In genomic region chr5:59759600-59760357, GRCh38 we compare ENCODE assay signal across 12 cellular contexts.
DNase-seq lines count a peak whose midpoint lies in the region; ATAC-seq, FAIRE-seq and TF ChIP-seq lines count a peak whose summit lies in the region.
"Had no signal": no experiment of that assay in that cellular context is flagged by ENCODE, and none has a peak within 500 bp of the region (broad histone marks: within the 10 kb centered on the region; RNA-seq: fewer than 3 reads in every experiment).

No MANE protein-coding gene starts in this region.

- intact Hi-C loops in thyroid gland (cut with DNase I) (no loop called here), ovary (cut with DNase I) (no loop called here)

- H3K27me3 ChIP-seq in Loucy (ENCODE audit: insufficient read depth, low read length, poor library complexity, severe bottlenecking) (no peaks in the 10 kb centered on the region), bronchial epithelial cell (ENCODE audit: control insufficient read depth, insufficient read depth, low read length) (no peaks in the 10 kb centered on the region), thyroid gland (no peaks in the 10 kb centered on the region), ovary (no peaks in the 10 kb centered on the region)
- H3K27me3 ChIP-seq: BE2C had no signal

- TF ChIP-seq EP300 in ovary (IDR thresholded peaks at IDR 0.05), result no peak

- peak; percentile 49 for DNase-seq in ACHN
- DNase-seq in bronchial epithelial cell (ENCODE audit: low read depth), result peak; percentile 90
- DNase-seq in left kidney (ENCODE audit: low read depth, low spot score), result peak; percentile 31
- DNase-seq in thyroid gland, result no peak
- DNase-seq in ovary, result no peak
- DNase-seq in OCI-M2 (lab: John Stamatoyannopoulos, UW; ENCODE audit: unreplicated experiment), result no peak
- DNase-seq: activated naive CD4-positive, alpha-beta T cell treated with anti-CD3 and anti-CD28 coated beads, Interleukin-2, amount 50 U/mL, for 16 hours; BE2C; head of caudate nucleus; retina had no signal

- H3K4me3 ChIP-seq in Loucy (ENCODE audit: low read length, poor library complexity, severe bottlenecking), result no peak overlapping the region
- no peak overlapping the region for H3K4me3 ChIP-seq in bronchial epithelial cell (ENCODE audit: low read depth, low read length)
- H3K4me3 ChIP-seq in thyroid gland (replicated peaks in 1 of 3), result no peak overlapping the region
- no peak overlapping the region for H3K4me3 ChIP-seq in ovary

- H2AFZ ChIP-seq in Loucy (ENCODE audit: low read length), result 0 out of 2 replicates have a peak overlapping the region, but pooled peaks have one; percentile 29

- H3F3A ChIP-seq in Loucy (ENCODE audit: low read depth), result no peaks in the 10 kb centered on the region

- FAIRE-seq in bronchial epithelial cell (lab: Jason Lieb, UNC), result no peak

- no peak overlapping the region for H3K27ac ChIP-seq in thyroid gland
- H3K27ac ChIP-seq in ovary, result no peak overlapping the region

- H3K4me2 ChIP-seq in Loucy (ENCODE audit: low read depth, low read length, poor library complexity, severe bottlenecking), result no peak overlapping the region

- no peaks in the 10 kb centered on the region for H3K36me3 ChIP-seq in Loucy (ENCODE audit: insufficient read depth, low read length)
- H3K36me3 ChIP-seq in bronchial epithelial cell (ENCODE audit: control insufficient read depth, insufficient read depth, low read length), result no peaks in the 10 kb centered on the region
- no peaks in the 10 kb centered on the region for H3K36me3 ChIP-seq in thyroid gland
- no peaks in the 10 kb centered on the region for H3K36me3 ChIP-seq in ovary
- H3K36me3 ChIP-seq: BE2C had no signal

- WGBS in thyroid gland, 2 donors, result 82 to 87% methylated on average over 4 of the region's 4 CpGs
- WGBS in ovary, 3 donors, result 67 to 69% (median 69%) methylated on average over 4 of the region's 4 CpGs

- H4K20me1 ChIP-seq in Loucy (ENCODE audit: insufficient read depth, low read length, poor library complexity, severe bottlenecking), result no peaks in the 10 kb centered on the region

- in situ Hi-C loops in ACHN (cut with HindIII; ENCODE audit: low pct_ligation_motif_present, low pct_unique_long_range_greater_than_20kb, low sequenced_read_pairs), result no loop called here

- H3K9me3 ChIP-seq in Loucy (ENCODE audit: insufficient read depth, low read depth, low read length) (no peaks in the 10 kb centered on the region), thyroid gland (no peaks in the 10 kb centered on the region), ovary (no peaks in the 10 kb centered on the region)
- H3K9me3 ChIP-seq: BE2C had no signal

- H3K9me2 ChIP-seq in Loucy (replicated peaks; ENCODE audit: low read depth, low read length), result no peaks in the 10 kb centered on the region

- no peak for ATAC-seq in HG02938 (IDR thresholded peaks at IDR 0.05; ENCODE audit: unreplicated experiment)

- H3K79me2 ChIP-seq in Loucy (ENCODE audit: insufficient read depth, low read length), result no peaks in the 10 kb centered on the region

- H3K9ac ChIP-seq in Loucy (ENCODE audit: low read depth, low read length, poor library complexity, severe bottlenecking), result no peak overlapping the region

- TF ChIP-seq CTCF in Loucy (conservative IDR thresholded peaks at IDR 0.05; ENCODE audit: low read length) (no peak), bronchial epithelial cell (IDR thresholded peaks at IDR 0.05; ENCODE audit: insufficient read depth, low read length, severe bottlenecking) (no peak), thyroid gland (IDR thresholded peaks at IDR 0.05) (no peak), ovary (IDR thresholded peaks at IDR 0.05) (no peak)

- TF ChIP-seq POLR2A in thyroid gland (IDR thresholded peaks at IDR 0.05) (no peak), ovary (IDR thresholded peaks at IDR 0.05) (no peak)

- H3K4me1 ChIP-seq in Loucy (ENCODE audit: insufficient read depth, low read length, poor library complexity, severe bottlenecking) (peaks cover 6% of the 10 kb centered on the region), thyroid gland (no peaks in the 10 kb centered on the region), ovary (ENCODE audit: insufficient read depth) (no peaks in the 10 kb centered on the region)
- H3K4me1 ChIP-seq: BE2C had no signal

Comparison
In these comparisons a context has a peak if more than half of its experiments do, and no peak if none do; other contexts are left out.
1. DNase-seq: peak in ACHN (single experiment), bronchial epithelial cell (single experiment) and left kidney (single experiment); none in thyroid gland (0 of 2), ovary (0 of 5) and OCI-M2 (single experiment).